1 cellular context compared by ENCODE assay signal in genomic region chr11:71204294-71204693, GRCh38.
TF ChIP-seq lines count a peak whose summit lies in the region.

No MANE protein-coding gene starts in this region.

TF ChIP-seq in HCT116, 20 proteins besides CTCF, POLR2A, EP300 and RAD21:
- TF ChIP-seq TCF7L2 (IDR thresholded peaks at IDR 0.05; ENCODE audit: borderline replicate concordance, extremely low read depth, insufficient read depth, insufficient read length) (no peak), ATF3 (IDR thresholded peaks at IDR 0.05) (no peak), SIN3A (IDR thresholded peaks at IDR 0.05; ENCODE audit: low read depth) (no peak), CBX3 (IDR thresholded peaks at IDR 0.05; ENCODE audit: low read depth) (no peak), CEBPB (IDR thresholded peaks at IDR 0.05; ENCODE audit: low read depth) (no peak), ZFX (IDR thresholded peaks at IDR 0.05) (no peak), FOSL1 (IDR thresholded peaks at IDR 0.05; ENCODE audit: low read depth) (no peak), EZH2phosphoT487 (IDR thresholded peaks at IDR 0.05; ENCODE audit: borderline replicate concordance) (no peak), EZH2 (IDR thresholded peaks at IDR 0.05) (no peak), SP1 (IDR thresholded peaks at IDR 0.05; ENCODE audit: low read depth) (no peak), ZNF274 (IDR thresholded peaks at IDR 0.05; ENCODE audit: low read depth, low read length) (no peak), EGR1 (IDR thresholded peaks at IDR 0.05; ENCODE audit: low read depth) (no peak)
- TF ChIP-seq, protein P1, sequence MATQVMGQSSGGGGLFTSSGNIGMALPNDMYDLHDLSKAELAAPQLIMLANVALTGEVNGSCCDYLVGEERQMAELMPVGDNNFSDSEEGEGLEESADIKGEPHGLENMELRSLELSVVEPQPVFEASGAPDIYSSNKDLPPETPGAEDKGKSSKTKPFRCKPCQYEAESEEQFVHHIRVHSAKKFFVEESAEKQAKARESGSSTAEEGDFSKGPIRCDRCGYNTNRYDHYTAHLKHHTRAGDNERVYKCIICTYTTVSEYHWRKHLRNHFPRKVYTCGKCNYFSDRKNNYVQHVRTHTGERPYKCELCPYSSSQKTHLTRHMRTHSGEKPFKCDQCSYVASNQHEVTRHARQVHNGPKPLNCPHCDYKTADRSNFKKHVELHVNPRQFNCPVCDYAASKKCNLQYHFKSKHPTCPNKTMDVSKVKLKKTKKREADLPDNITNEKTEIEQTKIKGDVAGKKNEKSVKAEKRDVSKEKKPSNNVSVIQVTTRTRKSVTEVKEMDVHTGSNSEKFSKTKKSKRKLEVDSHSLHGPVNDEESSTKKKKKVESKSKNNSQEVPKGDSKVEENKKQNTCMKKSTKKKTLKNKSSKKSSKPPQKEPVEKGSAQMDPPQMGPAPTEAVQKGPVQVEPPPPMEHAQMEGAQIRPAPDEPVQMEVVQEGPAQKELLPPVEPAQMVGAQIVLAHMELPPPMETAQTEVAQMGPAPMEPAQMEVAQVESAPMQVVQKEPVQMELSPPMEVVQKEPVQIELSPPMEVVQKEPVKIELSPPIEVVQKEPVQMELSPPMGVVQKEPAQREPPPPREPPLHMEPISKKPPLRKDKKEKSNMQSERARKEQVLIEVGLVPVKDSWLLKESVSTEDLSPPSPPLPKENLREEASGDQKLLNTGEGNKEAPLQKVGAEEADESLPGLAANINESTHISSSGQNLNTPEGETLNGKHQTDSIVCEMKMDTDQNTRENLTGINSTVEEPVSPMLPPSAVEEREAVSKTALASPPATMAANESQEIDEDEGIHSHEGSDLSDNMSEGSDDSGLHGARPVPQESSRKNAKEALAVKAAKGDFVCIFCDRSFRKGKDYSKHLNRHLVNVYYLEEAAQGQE (IDR thresholded peaks at IDR 0.05; ENCODE audit: low read depth), result no peak
- TF ChIP-seq, protein P2, sequence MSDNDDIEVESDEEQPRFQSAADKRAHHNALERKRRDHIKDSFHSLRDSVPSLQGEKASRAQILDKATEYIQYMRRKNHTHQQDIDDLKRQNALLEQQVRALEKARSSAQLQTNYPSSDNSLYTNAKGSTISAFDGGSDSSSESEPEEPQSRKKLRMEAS (IDR thresholded peaks at IDR 0.05), result no peak
